ENCODE assay signal across 9 cellular contexts in genomic region chr10:80664071-80664680, GRCh38.
DNase-seq lines count a peak whose midpoint lies in the region; ATAC-seq and TF ChIP-seq lines count a peak whose summit lies in the region.
"Had no signal": no experiment of that assay in that cellular context is flagged by ENCODE, and none has a peak within 500 bp of the region (broad histone marks: within the 10 kb centered on the region; RNA-seq: fewer than 3 reads in every experiment).

No MANE protein-coding gene starts in this region.

- intact Hi-C loops in Caco-2 (cut with micrococcal nuclease; ENCODE audit: unreplicated experiment) (loop anchor here (1.0 to 10.0 kb wide), 4 partner anchors 31 to 279 kb away; no protein-coding TSS in a partner anchor), posterior vena cava (cut with DNase I) (no loop called here)

- CTCF ChIA-PET in Caco-2 (lab: Charles Lee): interaction anchor here (0.6 to 1.3 kb wide), 8 partner anchors 21 to 281 kb away, joined by 3 to 8 read pairs (median 4); no protein-coding TSS in a partner anchor

- H3K4me1 Mint-ChIP-seq in Caco-2 (ENCODE audit: low read depth, unreplicated experiment) (peaks cover 7% of the 10 kb centered on the region), glutamatergic neuron (ENCODE audit: low read depth, unreplicated experiment) (peaks cover 5% of the 10 kb centered on the region)

- no peaks in the 10 kb centered on the region for H3K36me3 ChIP-seq in Caco-2 (ENCODE audit: control insufficient read depth, insufficient read depth, low read length)

- POLR2A ChIA-PET in Caco-2 (lab: Charles Lee): no interaction called here

- H3K27me3 ChIP-seq in Caco-2 (replicated peaks; ENCODE audit: control insufficient read depth, insufficient read depth, low read length): no peaks in the 10 kb centered on the region

- no peak overlapping the region for H3K27ac Mint-ChIP-seq in Caco-2 (ENCODE audit: unreplicated experiment)
- H3K27ac Mint-ChIP-seq in glutamatergic neuron (ENCODE audit: unreplicated experiment): no peak overlapping the region
- H3K27ac Mint-ChIP-seq: activated B cell treated with CpG ODN at 0.5 μM for 24 hours had no signal

- H3K36me3 Mint-ChIP-seq in Caco-2 (ENCODE audit: insufficient read depth, unreplicated experiment) (no peaks in the 10 kb centered on the region), glutamatergic neuron (ENCODE audit: unreplicated experiment) (no peaks in the 10 kb centered on the region)

- H3K27me3 Mint-ChIP-seq in Caco-2 (ENCODE audit: insufficient read depth, unreplicated experiment) (no peaks in the 10 kb centered on the region), glutamatergic neuron (ENCODE audit: unreplicated experiment) (peaks cover 4% of the 10 kb centered on the region)

- ATAC-seq in GM19395 (IDR thresholded peaks at IDR 0.05; ENCODE audit: unreplicated experiment) (peak; percentile 61), GM19324 (IDR thresholded peaks at IDR 0.05; ENCODE audit: low FRiP score, unreplicated experiment) (no peak)

- TF ChIP-seq CTCF in Caco-2 (IDR thresholded peaks at IDR 0.05; ENCODE audit: insufficient read depth in 1 of 2, low read depth in 1 of 2, low read length in 1 of 2, severe bottlenecking in 1 of 2, unreplicated experiment in 1 of 2) (peak; percentile 90 to 91), glutamatergic neuron (IDR thresholded peaks at IDR 0.05; ENCODE audit: partially characterized antibody, unreplicated experiment) (peak; percentile 90)

- no peak overlapping the region for H3K4me3 ChIP-seq in Caco-2 (ENCODE audit: low read depth, low read length)

- H3K4me1 ChIP-seq in Caco-2: peaks cover 9% of the 10 kb centered on the region

- H3K9me3 Mint-ChIP-seq in Caco-2 (ENCODE audit: unreplicated experiment) (no peaks in the 10 kb centered on the region), glutamatergic neuron (ENCODE audit: unreplicated experiment) (no peaks in the 10 kb centered on the region)
- H3K9me3 Mint-ChIP-seq: activated B cell treated with CpG ODN at 0.5 μM for 24 hours had no signal

- no TSS peak for BruUV-seq in Caco-2 (replicated peaks; lab: Mats Ljungman, UMichigan)

- peaks cover 6% of the 10 kb centered on the region; the same call in 1 of the 2 replicates for H3K9me3 ChIP-seq in Caco-2

- DNase-seq in Caco-2: peak; percentile 75 to 87
- DNase-seq in HK-2 (ENCODE audit: unreplicated experiment): peak; percentile 73
- DNase-seq in OCI-M1 (lab: John Stamatoyannopoulos, UW): peak; percentile 93
- DNase-seq in activated naive CD4-positive, alpha-beta T cell treated with Interleukin-2 at 50 U/mL for 16 hours: peak; percentile 45
- peak; percentile 95 for DNase-seq in glutamatergic neuron
- peak; percentile 92 for DNase-seq in posterior vena cava (ENCODE audit: low spot score)
- DNase-seq: activated B cell treated with CpG ODN at 0.5 μM for 24 hours had no signal

- H3K4me3 Mint-ChIP-seq in Caco-2 (ENCODE audit: unreplicated experiment) (no peak overlapping the region), glutamatergic neuron (ENCODE audit: unreplicated experiment) (no peak overlapping the region)
- H3K4me3 Mint-ChIP-seq: activated B cell treated with CpG ODN at 0.5 μM for 24 hours had no signal

Comparison
In these comparisons a context has a peak if more than half of its experiments do, and no peak if none do; other contexts are left out.
1. DNase-seq: peak in every context shown above with its lines; median percentile 95 in glutamatergic neuron; 93 in OCI-M1; 92 in posterior vena cava; 81 in Caco-2; 73 in HK-2; 45 in activated naive CD4-positive, alpha-beta T cell treated with Interleukin-2 at 50 U/mL for 16 hours.